13 cellular contexts compared by ENCODE assay signal in the genomic region with DNA sequence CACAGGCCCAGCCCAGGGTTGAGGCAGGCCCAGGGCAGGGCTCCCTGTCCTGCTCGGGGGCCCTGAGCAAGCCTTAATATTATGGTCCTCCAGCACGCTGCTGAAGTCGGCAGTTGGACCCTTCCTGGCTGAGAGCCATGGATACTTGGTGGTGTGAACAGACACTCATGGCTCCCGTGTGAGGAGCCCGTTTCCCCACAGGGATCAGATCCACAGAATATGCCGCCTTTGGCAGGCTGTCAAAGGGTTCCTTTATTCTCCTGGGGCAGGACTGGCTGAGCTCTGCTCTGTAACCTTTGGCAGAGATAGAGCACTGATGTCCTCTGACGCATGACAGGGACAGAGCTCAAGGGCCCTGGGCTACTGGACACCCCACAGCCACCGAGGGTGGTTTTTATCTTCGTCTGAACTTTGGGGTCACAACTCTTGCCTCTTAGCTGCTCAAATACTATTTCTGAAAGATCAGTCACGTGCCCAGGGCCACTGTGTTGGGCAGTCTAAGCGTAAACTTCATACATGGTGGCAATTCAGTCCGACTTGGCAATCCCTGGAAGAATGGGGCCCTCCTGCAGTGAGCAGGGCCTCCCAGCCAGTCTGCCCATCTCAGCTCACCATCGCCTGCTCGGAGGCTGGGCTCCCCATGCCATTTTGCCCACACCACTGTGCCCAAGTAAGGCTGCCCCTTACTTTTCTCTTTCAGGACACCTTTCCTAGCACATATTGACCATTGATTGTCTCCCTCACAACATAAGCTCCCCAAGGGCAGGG. TPM values are rescaled to one million over a fixed set of nuclear protein-coding genes. Genes with fewer than 3 reads are reported as not detected.
DNase-seq lines count a peak whose midpoint lies in the region; ATAC-seq and TF ChIP-seq lines count a peak whose summit lies in the region.
"Had no signal": no experiment of that assay in that cellular context is flagged by ENCODE, and none has a peak within 500 bp of the region (broad histone marks: within the 10 kb centered on the region; RNA-seq: fewer than 3 reads in every experiment).

No MANE protein-coding gene starts in this region.

- POLR2A ChIA-PET in OCI-LY7 (lab: Charles Lee), result interaction anchor here (0.6 kb wide), 1 partner anchor 223 kb away, joined by 3 read pairs; no protein-coding TSS in a partner anchor

- no peaks in the 10 kb centered on the region for H4K20me1 ChIP-seq in OCI-LY7 (ENCODE audit: insufficient read depth, low read length)

- peaks cover 27% of the 10 kb centered on the region; the same call in 1 of the 2 replicates for H3K36me3 ChIP-seq in OCI-LY7 (ENCODE audit: insufficient read depth, low read length)

- no peaks in the 10 kb centered on the region for H3K9me2 ChIP-seq in OCI-LY7 (ENCODE audit: insufficient read depth, low read length)

- BruUV-seq in OCI-LY7 (replicated peaks; lab: Mats Ljungman, UMichigan), result no TSS peak

- no peaks in the 10 kb centered on the region for H3K9me3 ChIP-seq in OCI-LY7 (ENCODE audit: low read length)

- no peak overlapping the region for H3K4me3 ChIP-seq in OCI-LY7 (ENCODE audit: low read depth, low read length, poor library complexity, severe bottlenecking)
- H3K4me3 ChIP-seq: PC-9 had no signal

- H3K36me3 Mint-ChIP-seq in nephron progenitor cell (ENCODE audit: low read depth), result peaks cover 51% of the 10 kb centered on the region

- peaks cover 12% of the 10 kb centered on the region for H3K27me3 Mint-ChIP-seq in nephron progenitor cell (ENCODE audit: low read depth, poor library complexity)
- H3K27me3 Mint-ChIP-seq: activated B cell treated with CpG ODN at 0.5 μM for 24 hours had no signal

- CTCF ChIA-PET in OCI-LY7 (lab: Charles Lee; ENCODE audit: unreplicated experiment), result no interaction called here

- no peak overlapping the region for H3K4me2 ChIP-seq in OCI-LY7 (ENCODE audit: low read length)
- H3K4me2 ChIP-seq: PC-9 had no signal

- H3K4me1 Mint-ChIP-seq in nephron progenitor cell, result peaks cover 36% of the 10 kb centered on the region
- H3K4me1 Mint-ChIP-seq: activated B cell treated with CpG ODN at 0.5 μM for 24 hours had no signal

- H3K4me1 ChIP-seq in OCI-LY7 (ENCODE audit: insufficient read depth, low read length, poor library complexity, severe bottlenecking), result no peaks in the 10 kb centered on the region

- intact Hi-C loops in head of caudate nucleus (cut with DNase I) (no loop called here), OCI-LY7 (cut with micrococcal nuclease; ENCODE audit: unreplicated experiment) (no loop called here)

- H3K4me3 Mint-ChIP-seq in nephron progenitor cell, result no peak overlapping the region
- H3K4me3 Mint-ChIP-seq: activated B cell treated with CpG ODN at 0.5 μM for 24 hours had no signal

- TF ChIP-seq CTCF in nephron progenitor cell (IDR thresholded peaks at IDR 0.05), result no peak
- no peak for TF ChIP-seq CTCF in OCI-LY7 (conservative IDR thresholded peaks at IDR 0.05; ENCODE audit: low read length)

- no peak overlapping the region for H2AFZ ChIP-seq in OCI-LY7 (ENCODE audit: low read length)
- H2AFZ ChIP-seq: PC-9 had no signal

- H3K27ac Mint-ChIP-seq in nephron progenitor cell, result peak overlapping the region; percentile 59
- H3K27ac Mint-ChIP-seq: activated B cell treated with CpG ODN at 0.5 μM for 24 hours had no signal

- no peaks in the 10 kb centered on the region for H3K9me3 Mint-ChIP-seq in nephron progenitor cell
- H3K9me3 Mint-ChIP-seq: activated B cell treated with CpG ODN at 0.5 μM for 24 hours had no signal

- TF ChIP-seq POLR2A in erythroblast (IDR thresholded peaks at IDR 0.05; ENCODE audit: low read length), result no peak

- ATAC-seq in GM21528 (IDR thresholded peaks at IDR 0.05; ENCODE audit: low FRiP score, unreplicated experiment), result no peak
- ATAC-seq: stimulated activated naive CD8-positive, alpha-beta T cell treated with anti-CD3 and anti-CD28 coated beads, Interleukin-15, Interleukin-2, amounts not matched to agents 100 U/mL and 50 U/mL, for 24 hours had no signal

- peak in 8 of 14 donors; percentile 8 to 34 (median 20) for DNase-seq in C1 segment of cervical spinal cord (lab: John Stamatoyannopoulos, UW)
- DNase-seq in NCI-H2029 treated with DMSO at 0.1 percent for 48 hours (lab: John Stamatoyannopoulos, UW), result peak; percentile 83
- peak in 22 of 42 donors; percentile 23 to 82 (median 56) for DNase-seq in head of caudate nucleus
- DNase-seq in nephron progenitor cell, result no peak
- no peak for DNase-seq in erythroblast (lab: John Stamatoyannopoulos, UW)
- no peak for DNase-seq in OCI-LY7 (ENCODE audit: low spot score)
- no peak for DNase-seq in stimulated activated CD4-positive, alpha-beta T cell treated with anti-CD3 and anti-CD28 coated beads, Interleukin-2, amount 100 ng/mL, for 24 hours
- DNase-seq: activated B cell treated with CpG ODN at 0.5 μM for 24 hours; activated naive CD4-positive, alpha-beta T cell; NCI-H226; PC-9; stimulated activated naive CD8-positive, alpha-beta T cell treated with anti-CD3 and anti-CD28 coated beads, Interleukin-15, Interleukin-2, amounts not matched to agents 100 U/mL and 50 U/mL, for 24 hours had no signal

- no peak overlapping the region for H3K27ac ChIP-seq in OCI-LY7 (ENCODE audit: low read depth, low read length, poor library complexity, severe bottlenecking)
- H3K27ac ChIP-seq: PC-9 had no signal

- H3K79me2 ChIP-seq in OCI-LY7 (ENCODE audit: insufficient read depth, low read depth, low read length), result no peaks in the 10 kb centered on the region

RNA-seq across cellular contexts. Expression of a gene that starts 49.1 kb away (rescaled TPM):
- 20.2 and 22.4 TPM in 2 replicates for total RNA-seq in OCI-LY7 (2014; rRNA removed; shearing (Covaris generic))
- total RNA-seq in OCI-LY7 (2022), result 26.5 and 28.7 TPM in 2 replicates

RNA-seq across cellular contexts. Expression of a gene that starts 49.3 kb away (rescaled TPM):
- 45.6 and 52.3 TPM in 2 replicates for total RNA-seq in OCI-LY7 (2014; rRNA removed; shearing (Covaris generic))
- 67.3 and 67.9 TPM in 2 replicates for total RNA-seq in OCI-LY7 (2022)

Comparison
In these comparisons a context has a peak if more than half of its experiments do, and no peak if none do; other contexts are left out.
1. DNase-seq: peak in C1 segment of cervical spinal cord (8 of 14), NCI-H2029 treated with DMSO at 0.1 percent for 48 hours (single experiment) and head of caudate nucleus (22 of 42); none in nephron progenitor cell (single experiment), erythroblast (0 of 2), OCI-LY7 (single experiment) and stimulated activated CD4-positive, alpha-beta T cell treated with anti-CD3 and anti-CD28 coated beads, Interleukin-2, amount 100 ng/mL, for 24 hours (0 of 2).